14 cellular contexts compared by ENCODE assay signal in genomic region chr2:169797601-169798000, GRCh38. TPM values are rescaled to one million over a fixed set of nuclear protein-coding genes. Genes with fewer than 3 reads are reported as not detected.
DNase-seq lines count a peak whose midpoint lies in the region; ATAC-seq, FAIRE-seq and TF ChIP-seq lines count a peak whose summit lies in the region.
"Had no signal": no experiment of that assay in that cellular context is flagged by ENCODE, and none has a peak within 500 bp of the region (broad histone marks: within the 10 kb centered on the region; RNA-seq: fewer than 3 reads in every experiment).

No MANE protein-coding gene starts in this region.

- CTCF ChIA-PET in H1 (lab: Charles Lee; ENCODE audit: partially characterized antibody), result no interaction called here

- no peak for DNase-seq in activated T-cell treated with anti-CD3 and anti-CD28 coated beads, Interleukin-2, amount 50 U/mL, for 72 hours
- no peak for DNase-seq in activated T-cell treated with anti-CD3 and anti-CD28 coated beads, Interleukin-2, amount 50 U/mL, for 1 hour
- DNase-seq in H1 (ENCODE audit: low read depth in 1 of 2, low spot score in 2 of 2) (no peak), progenitor cell of endocrine pancreas (ENCODE audit: low spot score, unreplicated experiment) (no peak), NCI-H128 (lab: John Stamatoyannopoulos, UW; ENCODE audit: unreplicated experiment) (no peak), GM19239 (ENCODE audit: insufficient read length, low spot score) (no peak), DMS153 treated with DMSO at 0.1 percent for 48 hours (lab: John Stamatoyannopoulos, UW; ENCODE audit: unreplicated experiment) (no peak)
- DNase-seq: activated T-cell treated with anti-CD3 and anti-CD28 coated beads for 4 hours, DMS 273 treated with DMSO at 0.1 percent for 48 hours, left ventricle myocardium superior, NCI-H1417 treated with DMSO at 0.1 percent for 48 hours, NCI-H345, WERI-Rb-1 had no signal

- H3K4me3 ChIP-seq in KMS-11 (IDR thresholded peaks at IDR 0.05; ENCODE audit: insufficient read depth, low read depth, low read length) (no peak overlapping the region), H1 (ENCODE audit: extremely low read depth in 1 of 4, insufficient read depth in 2 of 4, low read depth in 3 of 4, low read length in 4 of 4) (no peak overlapping the region)

- 89% methylated on average over 5 of the region's 5 CpGs; no CpG with 5 or more reads in 1 of the 2 experiments for WGBS in H1 (ENCODE audit: extremely low coverage in 1 of 2, insufficient coverage in 1 of 2, insufficient read length in 1 of 2, insufficient replicate concordance in 2 of 2, low coverage in 1 of 2, low lambda C conversion rate in 2 of 2, missing lambda C conversion rate in 1 of 2), 2 experiments

- peaks cover 36% of the 10 kb centered on the region for H3K79me2 ChIP-seq in KMS-11 (ENCODE audit: insufficient read depth, low read depth)
- peaks cover 9 to 36% of the 10 kb centered on the region in 2 experiments for H3K79me2 ChIP-seq in H1 (ENCODE audit: control insufficient read depth in 1 of 2, insufficient read depth in 2 of 2, low read length in 2 of 2)

- H2BK15ac ChIP-seq in H1 (ENCODE audit: low read length), result no peak overlapping the region

- H3K36me3 Mint-ChIP-seq in activated T-cell treated with anti-CD3 and anti-CD28 coated beads, Interleukin-2, amount 50 U/mL, for 72 hours (ENCODE audit: insufficient read depth in 2 of 2), result peaks cover 0 to 6% of the 10 kb centered on the region in 2 donors
- peaks cover 3% of the 10 kb centered on the region for H3K36me3 Mint-ChIP-seq in progenitor cell of endocrine pancreas (ENCODE audit: insufficient read depth)

- TF ChIP-seq RAD21 in H1 (IDR thresholded peaks at IDR 0.05 in 1 of 2, conservative IDR thresholded peaks at IDR 0.05 in 1 of 2; ENCODE audit: low read depth in 2 of 2, low read length in 2 of 2), result no peak

- no peaks in the 10 kb centered on the region for H3K27me3 Mint-ChIP-seq in activated T-cell treated with anti-CD3 and anti-CD28 coated beads, Interleukin-2, amount 50 U/mL, for 72 hours (ENCODE audit: low read depth)
- H3K27me3 Mint-ChIP-seq in progenitor cell of endocrine pancreas, result no peaks in the 10 kb centered on the region

- H3K27ac ChIP-seq in KMS-11, result no peak overlapping the region
- H3K27ac ChIP-seq in H1 (ENCODE audit: low read depth, low read length), result no peak overlapping the region
- H3K27ac ChIP-seq: WERI-Rb-1 had no signal

- H3K9me3 Mint-ChIP-seq in activated T-cell treated with anti-CD3 and anti-CD28 coated beads, Interleukin-2, amount 50 U/mL, for 72 hours, result no peaks in the 10 kb centered on the region
- H3K9me3 Mint-ChIP-seq in progenitor cell of endocrine pancreas (ENCODE audit: low read depth), result no peaks in the 10 kb centered on the region

- H3K4me3 Mint-ChIP-seq in activated T-cell treated with anti-CD3 and anti-CD28 coated beads, Interleukin-2, amount 50 U/mL, for 72 hours, result peak overlapping the region; percentile 29 to 53
- peak overlapping the region; percentile 58 for H3K4me3 Mint-ChIP-seq in progenitor cell of endocrine pancreas (ENCODE audit: low read depth)

- no peak for TF ChIP-seq CTCF in KMS-11 (conservative IDR thresholded peaks at IDR 0.05; ENCODE audit: low read depth, low read length)
- TF ChIP-seq CTCF in H1 (IDR thresholded peaks at IDR 0.05; ENCODE audit: control extremely low read depth in 1 of 3, insufficient read depth in 1 of 3, low read depth in 1 of 3, low read length in 3 of 3), result no peak
- TF ChIP-seq CTCF in progenitor cell of endocrine pancreas (IDR thresholded peaks at IDR 0.05; ENCODE audit: unreplicated experiment), result no peak

- POLR2A ChIA-PET in H1 (lab: Charles Lee; ENCODE audit: partially characterized antibody), result interaction anchor here (1.1 to 1.8 kb wide), 2 partner anchors 18 to 52 kb away, joined by 3 to 7 read pairs; no protein-coding TSS in a partner anchor

- no peak overlapping the region for H4K5ac ChIP-seq in H1 (ENCODE audit: insufficient read length, low read depth, low read length)

- peaks cover 5% of the 10 kb centered on the region; the same call in 1 of the 2 replicates for H3K23me2 ChIP-seq in H1 (ENCODE audit: low read depth, low read length)

- no peak overlapping the region for H3K18ac ChIP-seq in H1 (ENCODE audit: extremely low read depth, low read length)

- no peak overlapping the region for H2AK5ac ChIP-seq in H1 (ENCODE audit: low read depth, low read length)

- no peak overlapping the region for H3K23ac ChIP-seq in H1 (ENCODE audit: insufficient read length)

- no peak overlapping the region for H2BK20ac ChIP-seq in H1 (ENCODE audit: low read length)

- no peaks in the 10 kb centered on the region for H3K79me1 ChIP-seq in H1 (ENCODE audit: low read depth, low read length)

- H3K4me1 ChIP-seq in KMS-11 (ENCODE audit: low read depth, poor library complexity, severe bottlenecking), result peaks cover 18% of the 10 kb centered on the region
- peaks cover 0 to 7% (median 2%) of the 10 kb centered on the region in 4 experiments; a peak in 4 of 7 replicates for H3K4me1 ChIP-seq in H1 (replicated peaks in 1 of 4; ENCODE audit: control insufficient read depth in 3 of 4, insufficient read depth in 4 of 4, low read length in 3 of 4)

- no peak overlapping the region for H3K56ac ChIP-seq in H1 (replicated peaks; ENCODE audit: insufficient read length, low read depth, low read length)

- no peak overlapping the region for H3K4ac ChIP-seq in H1 (replicated peaks; ENCODE audit: insufficient read length, low read depth, low read length)

- H3K4me2 ChIP-seq in KMS-11 (no peak overlapping the region), H1 (ENCODE audit: insufficient read depth in 1 of 2, low read depth in 2 of 2, low read length in 2 of 2) (no peak overlapping the region; a peak in 1 of 4 replicates)

- TF ChIP-seq EP300 in H1 (IDR thresholded peaks at IDR 0.05; ENCODE audit: borderline replicate concordance in 1 of 2, low read depth in 2 of 2, low read length in 2 of 2), result no peak

- H3K9ac ChIP-seq in KMS-11, result no peak overlapping the region
- H3K9ac ChIP-seq in H1 (replicated peaks in 1 of 4; ENCODE audit: extremely low read depth in 1 of 4, low read depth in 3 of 4, low read length in 3 of 4), result no peak overlapping the region

- peaks cover 10% of the 10 kb centered on the region for H3K4me1 Mint-ChIP-seq in activated T-cell treated with anti-CD3 and anti-CD28 coated beads, Interleukin-2, amount 50 U/mL, for 72 hours (ENCODE audit: low read depth)
- peaks cover 11% of the 10 kb centered on the region for H3K4me1 Mint-ChIP-seq in progenitor cell of endocrine pancreas (ENCODE audit: low read depth)

- H4K91ac ChIP-seq in H1 (replicated peaks; ENCODE audit: insufficient read length, low read length), result no peak overlapping the region

- H3K27ac Mint-ChIP-seq in activated T-cell treated with anti-CD3 and anti-CD28 coated beads, Interleukin-2, amount 50 U/mL, for 72 hours, result peak overlapping the region; percentile 21
- H3K27ac Mint-ChIP-seq in progenitor cell of endocrine pancreas, result no peak overlapping the region

- H3K36me3 ChIP-seq in KMS-11 (ENCODE audit: insufficient read depth) (no peaks in the 10 kb centered on the region), H1 (ENCODE audit: control insufficient read depth in 2 of 4, insufficient read depth in 4 of 4, low read length in 3 of 4) (peaks cover 0 to 22% (median 6%) of the 10 kb centered on the region in 4 experiments; a peak in 5 of 8 replicates)

- no peaks in the 10 kb centered on the region for H4K20me1 ChIP-seq in KMS-11 (ENCODE audit: insufficient read depth)
- peaks cover 0 to 2% of the 10 kb centered on the region in 2 experiments for H4K20me1 ChIP-seq in H1 (replicated peaks in 1 of 2; ENCODE audit: control insufficient read depth in 1 of 2, insufficient read depth in 2 of 2, low read length in 2 of 2)

- no peak for ATAC-seq in activated T-cell treated with anti-CD3 and anti-CD28 coated beads, Interleukin-2, amount 50 U/mL, for 72 hours (replicated peaks in 1 of 2)

- TF ChIP-seq POLR2A in H1 (IDR thresholded peaks at IDR 0.05; ENCODE audit: control extremely low read depth in 1 of 2, low read depth in 2 of 2, low read length in 2 of 2), result no peak

- H3K14ac ChIP-seq in H1 (ENCODE audit: insufficient read length), result no peak overlapping the region

- FAIRE-seq in H1 (lab: Jason Lieb, UNC) (no peak), GM19239 (lab: Jason Lieb, UNC) (no peak)

- no peaks in the 10 kb centered on the region for H3K9me3 ChIP-seq in H1 (ENCODE audit: insufficient read depth in 2 of 2, low read depth in 1 of 2, low read length in 1 of 2)

- H3K27me3 ChIP-seq in KMS-11 (ENCODE audit: insufficient read depth, low read depth), result no peaks in the 10 kb centered on the region
- H3K27me3 ChIP-seq in H1 (replicated peaks in 1 of 4; ENCODE audit: control insufficient read depth in 3 of 4, extremely low read depth in 1 of 4, insufficient read depth in 3 of 4, low read length in 3 of 4), result peaks cover 0 to 2% (median 0%) of the 10 kb centered on the region in 4 experiments; a peak in 1 of 7 replicates

- no peak overlapping the region for H4K8ac ChIP-seq in H1 (ENCODE audit: extremely low read depth, insufficient read depth, low read length)

- peak overlapping the region; percentile 78; the same call in 1 of the 2 replicates for H2AFZ ChIP-seq in KMS-11 (ENCODE audit: low read depth)
- H2AFZ ChIP-seq in H1 (ENCODE audit: low read length), result peak overlapping the region; percentile 28; the same call in 1 of the 2 replicates

- no peak overlapping the region for H2BK5ac ChIP-seq in H1 (ENCODE audit: low read depth, low read length)

- no peak overlapping the region for H2BK12ac ChIP-seq in H1 (ENCODE audit: low read depth, low read length)

- no peak overlapping the region for H2BK120ac ChIP-seq in H1 (replicated peaks; ENCODE audit: low read depth, low read length)

RNA-seq across cellular contexts. Expression of gene SSB, which starts 1.1 kb away (rescaled TPM):
- 10 to 100 TPM; 65.9 to 75.0 TPM for total RNA-seq in activated T-cell treated with anti-CD3 and anti-CD28 coated beads, Interleukin-2, amount 50 U/mL, for 72 hours
- 263 and 270 TPM in 2 replicates for total RNA-seq in H1 (2021; fragmentation: NEBNext Ultra II Directional; extraction: Animal tissue kit (Norgen Biotek cat#: 25700))
- polyA plus RNA-seq in H1 (2011; rRNA removed), result 32.2 and 60.8 TPM in 2 replicates
- polyA plus RNA-seq in H1 (2011; cell fraction: cytosol; rRNA removed), result 148 TPM
- polyA plus RNA-seq in H1 (2011; cell fraction: nucleus; rRNA removed), result 18.5 TPM
- 140 to 334 TPM (median 159 TPM) in 4 replicates for polyA plus RNA-seq in H1 (2012, experiment 1 of 2)
- polyA plus RNA-seq in H1 (2012, experiment 2 of 2), result 20.4 TPM
- 348 TPM for polyA plus RNA-seq in H1 (2013, experiment 1 of 2)
- 346 TPM for polyA plus RNA-seq in H1 (2013, experiment 2 of 2)
- polyA minus RNA-seq in H1 (2011; rRNA and poly(A)+ RNA removed), result 16.9 and 20.4 TPM in 2 replicates
- 37.6 TPM for polyA minus RNA-seq in H1 (2011; cell fraction: cytosol; rRNA and poly(A)+ RNA removed)
- 61.7 TPM for polyA minus RNA-seq in H1 (2011; cell fraction: nucleus; rRNA and poly(A)+ RNA removed)
- 139 and 141 TPM in 2 replicates for total RNA-seq in progenitor cell of endocrine pancreas

RNA-seq across cellular contexts. Expression of gene METTL5, which starts 27.1 kb away (rescaled TPM):
- 100 to 1,000 TPM in 1 of 2 donors, 10 to 100 TPM in 1; 84.0 to 110 TPM for total RNA-seq in activated T-cell treated with anti-CD3 and anti-CD28 coated beads, Interleukin-2, amount 50 U/mL, for 72 hours
- 74.1 and 79.7 TPM in 2 replicates for total RNA-seq in H1 (2021; fragmentation: NEBNext Ultra II Directional; extraction: Animal tissue kit (Norgen Biotek cat#: 25700))
- 19.3 and 34.5 TPM in 2 replicates for polyA plus RNA-seq in H1 (2011; rRNA removed)
- polyA plus RNA-seq in H1 (2011; cell fraction: cytosol; rRNA removed), result 66.9 TPM
- polyA plus RNA-seq in H1 (2011; cell fraction: nucleus; rRNA removed), result 16.0 TPM
- polyA plus RNA-seq in H1 (2012, experiment 1 of 2), result 62.7 to 160 TPM (median 79.4 TPM) in 4 replicates
- polyA plus RNA-seq in H1 (2012, experiment 2 of 2), result 24.7 TPM
- 94.8 TPM for polyA plus RNA-seq in H1 (2013, experiment 1 of 2)
- 99.1 TPM for polyA plus RNA-seq in H1 (2013, experiment 2 of 2)
- 11.9 and 19.0 TPM in 2 replicates for polyA minus RNA-seq in H1 (2011; rRNA and poly(A)+ RNA removed)
- 9.5 TPM for polyA minus RNA-seq in H1 (2011; cell fraction: cytosol; rRNA and poly(A)+ RNA removed)
- 21.8 TPM for polyA minus RNA-seq in H1 (2011; cell fraction: nucleus; rRNA and poly(A)+ RNA removed)
- 42.3 and 43.3 TPM in 2 replicates for total RNA-seq in progenitor cell of endocrine pancreas

RNA-seq across cellular contexts. Expression of gene UBR3, which starts 29.7 kb away (rescaled TPM):
- 10 to 100 TPM; 21.0 to 23.6 TPM for total RNA-seq in activated T-cell treated with anti-CD3 and anti-CD28 coated beads, Interleukin-2, amount 50 U/mL, for 72 hours
- total RNA-seq in H1 (2021; fragmentation: NEBNext Ultra II Directional; extraction: Animal tissue kit (Norgen Biotek cat#: 25700)), result 16.4 and 17.7 TPM in 2 replicates
- 2.3 and 3.7 TPM in 2 replicates for polyA plus RNA-seq in H1 (2011; rRNA removed)
- polyA plus RNA-seq in H1 (2011; cell fraction: cytosol; rRNA removed), result 5.2 TPM
- polyA plus RNA-seq in H1 (2011; cell fraction: nucleus; rRNA removed), result 5.3 TPM
- 5.3 to 9.5 TPM (median 6.5 TPM) in 4 replicates for polyA plus RNA-seq in H1 (2012, experiment 1 of 2)
- 0.62 TPM for polyA plus RNA-seq in H1 (2012, experiment 2 of 2)
- 9.7 TPM for polyA plus RNA-seq in H1 (2013, experiment 1 of 2)
- polyA plus RNA-seq in H1 (2013, experiment 2 of 2), result 9.6 TPM
- 16.5 and 21.4 TPM in 2 replicates for polyA minus RNA-seq in H1 (2011; rRNA and poly(A)+ RNA removed)
- polyA minus RNA-seq in H1 (2011; cell fraction: cytosol; rRNA and poly(A)+ RNA removed), result 9.8 TPM
- polyA minus RNA-seq in H1 (2011; cell fraction: nucleus; rRNA and poly(A)+ RNA removed), result 43.3 TPM
- 36.9 and 41.5 TPM in 2 replicates for total RNA-seq in progenitor cell of endocrine pancreas
